In the genomic region with DNA sequence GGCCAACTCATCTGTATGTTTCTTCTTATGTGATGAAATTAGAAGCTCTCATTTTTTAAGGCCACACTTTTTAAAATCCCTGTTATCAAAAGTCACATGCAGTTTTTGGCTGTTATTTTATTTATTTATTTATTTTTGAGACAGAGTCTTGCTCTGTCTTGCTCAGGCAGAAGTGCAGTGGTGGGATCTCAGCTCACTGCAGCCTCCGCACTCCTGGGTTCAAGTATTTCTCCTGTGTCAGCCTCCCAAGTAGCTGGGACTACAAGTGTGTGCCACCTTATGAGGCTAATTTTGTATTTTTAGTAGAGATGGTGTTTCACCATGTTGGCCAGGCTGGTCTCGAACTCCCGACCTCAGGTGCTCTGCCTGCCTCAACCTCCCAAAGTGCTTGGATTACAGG, we compare ENCODE assay signal across 32 cellular contexts.
"Had no signal": no experiment of that assay in that cellular context is flagged by ENCODE, and none has a peak within 500 bp of the region (broad histone marks: within the 10 kb centered on the region; RNA-seq: fewer than 3 reads in every experiment).

No MANE protein-coding gene starts in this region.

- H3K9me3 ChIP-seq: adrenal gland, body of pancreas had no signal

- H3K4me3 ChIP-seq: adrenal gland, body of pancreas, cardiac muscle cell had no signal

- DNase-seq: activated B cell treated with CpG ODN at 0.5 μM for 24 hours; activated CD4-positive, alpha-beta memory T cell treated with anti-CD3 and anti-CD28 coated beads for 36 hours; activated CD4-positive, alpha-beta T cell treated with anti-CD3 and anti-CD28 coated beads for 4 hours; activated CD4-positive, alpha-beta T cell treated with anti-CD3 and anti-CD28 coated beads, Interleukin-2, amount 10 ng/mL, durations not matched to agents 24 days and 14 days; activated CD4-positive, alpha-beta T cell treated with anti-CD3 and anti-CD28 coated beads, Interleukin-2, amount 50 U/mL, for 1 hour; activated CD4-positive, alpha-beta T cell treated with anti-CD3 and anti-CD28 coated beads, Interleukin-2, amount 50 U/mL, for 4 hours; activated CD4-positive, CD25-positive, alpha-beta regulatory T cell treated with anti-CD3 and anti-CD28 coated beads, Interleukin-2, amount 50 U/mL, for 72 hours; activated CD8-positive, alpha-beta memory T cell treated with anti-CD3 and anti-CD28 coated beads, Interleukin-2, amount 50 U/mL, for 4 hours; activated CD8-positive, alpha-beta T cell treated with anti-CD3 and anti-CD28 coated beads for 36 hours; activated effector memory CD4-positive, alpha-beta T cell treated with anti-CD3 and anti-CD28 coated beads, Interleukin-2, amount 50 U/mL, for 16 hours; activated gamma-delta T cell treated with Interleukin-2 at 50 U/mL for 16 hours; activated naive CD4-positive, alpha-beta T cell; activated naive CD4-positive, alpha-beta T cell treated with anti-CD3 and anti-CD28 coated beads for 36 hours; activated naive CD4-positive, alpha-beta T cell treated with anti-CD3 and anti-CD28 coated beads, Interleukin-2, amount 50 U/mL, for 16 hours; activated naive CD8-positive, alpha-beta T cell treated with anti-CD3 and anti-CD28 coated beads for 36 hours; activated T-cell treated with anti-CD3 and anti-CD28 coated beads for 4 hours; activated T-cell treated with anti-CD3 and anti-CD28 coated beads, Interleukin-2, amount 50 U/mL, for 1 hour; activated T-cell treated with anti-CD3 and anti-CD28 coated beads, Interleukin-2, amount 50 U/mL, for 4 hours; activated T-cell treated with anti-CD3 and anti-CD28 coated beads, Interleukin-2, amount 50 U/mL, for 72 hours; adrenal gland; amniotic stem cell; aorta; body of pancreas; caudate nucleus; cerebellar nuclear complex; T-helper 1 cell; T-helper 2 cell; T-helper 9 cell had no signal

- H3K4me1 ChIP-seq: adrenal gland, body of pancreas had no signal

- H3K27me3 ChIP-seq: adrenal gland, body of pancreas, cardiac muscle cell had no signal

- ATAC-seq: activated CD8-positive, alpha-beta T cell treated with anti-CD3 and anti-CD28 coated beads for 36 hours; activated naive CD4-positive, alpha-beta T cell treated with anti-CD3 and anti-CD28 coated beads, Interleukin-2, amount 50 U/mL, for 72 hours; activated T-cell treated with anti-CD3 and anti-CD28 coated beads, Interleukin-2, amount 50 U/mL, for 4 hours; activated T-cell treated with anti-CD3 and anti-CD28 coated beads, Interleukin-2, amount 50 U/mL, for 72 hours; activated T-helper 17 cell treated with anti-CD3 and anti-CD28 coated beads, Interleukin-2, amount 50 U/mL, for 72 hours; body of pancreas had no signal

- H3K27ac ChIP-seq: adrenal gland, body of pancreas, cardiac muscle cell, VCaP had no signal

- H3K36me3 ChIP-seq: adrenal gland, cardiac muscle cell had no signal
